ENCODE assay signal across 8 cellular contexts in the genomic region with DNA sequence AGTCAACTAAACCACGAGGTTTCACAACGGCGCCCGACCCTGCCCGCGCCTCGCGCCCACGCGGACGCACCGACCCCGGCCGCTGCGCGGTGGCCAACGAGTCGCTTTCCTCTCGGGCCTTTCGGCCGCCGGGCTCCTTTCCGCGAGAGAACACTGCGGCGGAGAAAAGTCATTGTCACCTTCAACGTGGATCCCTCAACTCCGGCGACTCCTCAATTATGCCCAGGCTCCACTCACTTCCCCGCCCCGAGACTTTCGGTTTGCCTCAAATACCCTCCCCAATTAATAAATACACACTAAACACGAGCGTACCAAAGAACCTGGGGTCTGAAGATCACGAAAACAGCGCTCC. TPM values are rescaled to one million over a fixed set of nuclear protein-coding genes. Genes with fewer than 3 reads are reported as not detected.
DNase-seq lines count a peak whose midpoint lies in the region; ATAC-seq and FAIRE-seq lines count a peak whose summit lies in the region.

No MANE protein-coding gene starts in this region.

- intact Hi-C loops in activated T-helper 2 cell treated with anti-CD3 and anti-CD28 coated beads, Interferon-gamma antibody, Interleukin-2, Interleukin-4, amounts not matched to agents 10 μg/mL and 5 μg/mL and 100 μg/mL, durations not matched to agents 14 hours and 24 hours and 36 hours (cut with micrococcal nuclease): loop anchor here (5.0 to 10.0 kb wide), 3 partner anchors 38 to 571 kb away; a partner anchor contains a TSS
- intact Hi-C loops in left ventricle myocardium superior (cut with micrococcal nuclease): no loop called here

- no peaks in the 10 kb centered on the region for H3K36me3 ChIP-seq in CD8-positive, alpha-beta memory T cell (ENCODE audit: insufficient read depth, low read length)
- H3K36me3 ChIP-seq in small intestine (ENCODE audit: control insufficient read depth in 2 of 2, insufficient read depth in 2 of 2, low read length in 2 of 2): no peaks in the 10 kb centered on the region

- no peaks in the 10 kb centered on the region for H3K9me3 ChIP-seq in CD8-positive, alpha-beta memory T cell (ENCODE audit: low read length)
- H3K9me3 ChIP-seq in small intestine (ENCODE audit: control insufficient read depth, low read depth): no peaks in the 10 kb centered on the region

- peaks cover 36 to 51% (median 48%) of the 10 kb centered on the region in 3 donors for H3K4me1 Mint-ChIP-seq in CD8-positive, alpha-beta memory T cell
- H3K4me1 Mint-ChIP-seq in activated T-helper 2 cell treated with anti-CD3 and anti-CD28 coated beads, Interferon-gamma antibody, Interleukin-2, Interleukin-4, amounts not matched to agents 10 μg/mL and 5 μg/mL and 100 μg/mL, durations not matched to agents 14 hours and 24 hours and 36 hours (ENCODE audit: low read depth): peaks cover 23% of the 10 kb centered on the region

- H3K4me1 ChIP-seq in CD8-positive, alpha-beta memory T cell (ENCODE audit: insufficient read depth, low read length): peaks cover 26% of the 10 kb centered on the region
- peaks cover 0 to 3% of the 10 kb centered on the region in 2 donors for H3K4me1 ChIP-seq in small intestine (ENCODE audit: control insufficient read depth in 2 of 2, insufficient read depth in 1 of 2, low read depth in 1 of 2, low read length in 1 of 2)

- H3K27me3 Mint-ChIP-seq in CD8-positive, alpha-beta memory T cell: peaks cover 0 to 4% of the 10 kb centered on the region in 2 donors
- peaks cover 3% of the 10 kb centered on the region for H3K27me3 Mint-ChIP-seq in activated T-helper 2 cell treated with anti-CD3 and anti-CD28 coated beads, Interferon-gamma antibody, Interleukin-2, Interleukin-4, amounts not matched to agents 10 μg/mL and 5 μg/mL and 100 μg/mL, durations not matched to agents 14 hours and 24 hours and 36 hours (ENCODE audit: low read depth)

- H3K27ac ChIP-seq in CD8-positive, alpha-beta memory T cell (ENCODE audit: low read depth, low read length): peak overlapping the region; percentile 91
- H3K27ac ChIP-seq in small intestine (ENCODE audit: low read depth in 1 of 2, low read length in 1 of 2): peak overlapping the region; percentile 86 to 96

- H3K27ac Mint-ChIP-seq in CD8-positive, alpha-beta memory T cell: peak overlapping the region; percentile 89 to 99 (median 97)
- peak overlapping the region; percentile 99 for H3K27ac Mint-ChIP-seq in activated T-helper 2 cell treated with anti-CD3 and anti-CD28 coated beads, Interferon-gamma antibody, Interleukin-2, Interleukin-4, amounts not matched to agents 10 μg/mL and 5 μg/mL and 100 μg/mL, durations not matched to agents 14 hours and 24 hours and 36 hours

- CTCF ChIA-PET in CD8-positive, alpha-beta memory T cell (lab: Charles Lee): no interaction called here

- WGBS in small intestine, 3 donors: 0% methylated on average over 35 to 36 of the region's 36 CpGs

- peak in 1 of 5 donors; percentile 2 for DNase-seq in CD8-positive, alpha-beta memory T cell
- peak; percentile 25 for DNase-seq in activated T-helper 2 cell treated with anti-CD3 and anti-CD28 coated beads, Interferon-gamma antibody, Interleukin-2, Interleukin-4, amounts not matched to agents 10 μg/mL and 5 μg/mL and 100 μg/mL, durations not matched to agents 14 hours and 24 hours and 36 hours (ENCODE audit: low spot score)
- DNase-seq in left ventricle myocardium superior (no peak), small intestine (no peak), iPS-NIHi11 (ENCODE audit: low spot score) (no peak), NOMO-1 (lab: John Stamatoyannopoulos, UW; ENCODE audit: unreplicated experiment in 2 of 2) (no peak)

- H3K4me3 Mint-ChIP-seq in CD8-positive, alpha-beta memory T cell: peak overlapping the region; percentile 89 to 100 (median 98)
- H3K4me3 Mint-ChIP-seq in activated T-helper 2 cell treated with anti-CD3 and anti-CD28 coated beads, Interferon-gamma antibody, Interleukin-2, Interleukin-4, amounts not matched to agents 10 μg/mL and 5 μg/mL and 100 μg/mL, durations not matched to agents 14 hours and 24 hours and 36 hours (ENCODE audit: low read depth): peak overlapping the region; percentile 98

- H3K4me3 ChIP-seq in CD8-positive, alpha-beta memory T cell (ENCODE audit: low read length): peak overlapping the region; percentile 81
- peak overlapping the region; percentile 65 to 93 for H3K4me3 ChIP-seq in small intestine (ENCODE audit: low read depth in 1 of 2, low read length in 2 of 2)

- no peak for FAIRE-seq in small intestine (lab: Jason Lieb, UNC)

- H3K9me3 Mint-ChIP-seq in CD8-positive, alpha-beta memory T cell: no peaks in the 10 kb centered on the region
- no peaks in the 10 kb centered on the region for H3K9me3 Mint-ChIP-seq in activated T-helper 2 cell treated with anti-CD3 and anti-CD28 coated beads, Interferon-gamma antibody, Interleukin-2, Interleukin-4, amounts not matched to agents 10 μg/mL and 5 μg/mL and 100 μg/mL, durations not matched to agents 14 hours and 24 hours and 36 hours

- H3K27me3 ChIP-seq in CD8-positive, alpha-beta memory T cell (ENCODE audit: insufficient read depth, low read length, poor library complexity, severe bottlenecking): no peaks in the 10 kb centered on the region
- H3K27me3 ChIP-seq in small intestine (ENCODE audit: control insufficient read depth in 2 of 2, insufficient read depth in 2 of 2, low read length in 2 of 2): no peaks in the 10 kb centered on the region

- H3K36me3 Mint-ChIP-seq in CD8-positive, alpha-beta memory T cell: peaks cover 0 to 23% (median 0%) of the 10 kb centered on the region in 3 donors
- H3K36me3 Mint-ChIP-seq in activated T-helper 2 cell treated with anti-CD3 and anti-CD28 coated beads, Interferon-gamma antibody, Interleukin-2, Interleukin-4, amounts not matched to agents 10 μg/mL and 5 μg/mL and 100 μg/mL, durations not matched to agents 14 hours and 24 hours and 36 hours (ENCODE audit: low read depth): peaks cover 36% of the 10 kb centered on the region

- ATAC-seq in HG03439 (IDR thresholded peaks at IDR 0.05; ENCODE audit: unreplicated experiment): peak; percentile 0
- ATAC-seq in left ventricle myocardium superior: peak; percentile 18
- no peak for ATAC-seq in HG03159 (IDR thresholded peaks at IDR 0.05; ENCODE audit: unreplicated experiment)

- POLR2A ChIA-PET in CD8-positive, alpha-beta memory T cell (lab: Charles Lee): no interaction called here

RNA-seq across cellular contexts. Expression of a gene that starts 0.5 kb away (rescaled TPM):
- 100 to 1,000 TPM; 143 to 149 TPM for total RNA-seq in CD8-positive, alpha-beta memory T cell
- 55.9 TPM for polyA plus RNA-seq in CD8-positive, alpha-beta memory T cell
- total RNA-seq in activated T-helper 2 cell treated with anti-CD3 and anti-CD28 coated beads, Interferon-gamma antibody, Interleukin-2, Interleukin-4, amounts not matched to agents 10 μg/mL and 5 μg/mL and 100 μg/mL, durations not matched to agents 14 hours and 24 hours and 36 hours: 223 and 231 TPM in 2 replicates
- total RNA-seq in left ventricle myocardium superior: 12.9 TPM
- polyA plus RNA-seq in small intestine: 10 to 100 TPM; 26.7 to 38.0 (median 29.0) TPM

Comparison
In these comparisons a context has a peak if more than half of its experiments do, and no peak if none do; other contexts are left out.
1. RNA of a gene that starts 0.5 kb away (total RNA-seq): 223 to 231 TPM in activated T-helper 2 cell treated with anti-CD3 and anti-CD28 coated beads, Interferon-gamma antibody, Interleukin-2, Interleukin-4, amounts not matched to agents 10 μg/mL and 5 μg/mL and 100 μg/mL, durations not matched to agents 14 hours and 24 hours and 36 hours and 143 to 149 TPM in CD8-positive, alpha-beta memory T cell; 12.9 TPM in left ventricle myocardium superior (single experiment); every median in the first group is over 10 times any median in the second.